Comparison of ENCODE assay signal across 19 cellular contexts in genomic region chr22:18081416-18081815, GRCh38. TPM values are rescaled to one million over a fixed set of nuclear protein-coding genes. Genes with fewer than 3 reads are reported as not detected.
DNase-seq lines count a peak whose midpoint lies in the region; ATAC-seq and TF ChIP-seq lines count a peak whose summit lies in the region.
"Had no signal": no experiment of that assay in that cellular context is flagged by ENCODE, and none has a peak within 500 bp of the region (broad histone marks: within the 10 kb centered on the region; RNA-seq: fewer than 3 reads in every experiment).

No MANE protein-coding gene starts in this region.

- no peaks in the 10 kb centered on the region for H3K9me3 Mint-ChIP-seq in activated CD4-positive, alpha-beta T cell treated with anti-CD3 and anti-CD28 coated beads, Interleukin-2, amount 10 ng/mL, durations not matched to agents 24 days and 14 days
- H3K9me3 Mint-ChIP-seq in activated naive CD8-positive, alpha-beta T cell (ENCODE audit: low read depth), result peaks cover 4% of the 10 kb centered on the region
- peaks cover 2% of the 10 kb centered on the region for H3K9me3 Mint-ChIP-seq in activated naive CD8-positive, alpha-beta T cell treated with anti-CD3 and anti-CD28 coated beads for 36 hours
- no peaks in the 10 kb centered on the region for H3K9me3 Mint-ChIP-seq in activated T-helper 17 cell treated with anti-CD3 and anti-CD28 coated beads, Interleukin-2, amount 50 U/mL, for 72 hours
- H3K9me3 Mint-ChIP-seq in nephron, result no peaks in the 10 kb centered on the region
- H3K9me3 Mint-ChIP-seq: CD8-positive, alpha-beta memory T cell had no signal

- peaks cover 39% of the 10 kb centered on the region for H3K4me1 Mint-ChIP-seq in activated CD4-positive, alpha-beta T cell treated with anti-CD3 and anti-CD28 coated beads, Interleukin-2, amount 10 ng/mL, durations not matched to agents 24 days and 14 days
- H3K4me1 Mint-ChIP-seq in activated naive CD8-positive, alpha-beta T cell (ENCODE audit: low read depth), result peaks cover 51% of the 10 kb centered on the region
- H3K4me1 Mint-ChIP-seq in activated naive CD8-positive, alpha-beta T cell treated with anti-CD3 and anti-CD28 coated beads for 36 hours, result peaks cover 43% of the 10 kb centered on the region
- peaks cover 36% of the 10 kb centered on the region for H3K4me1 Mint-ChIP-seq in activated T-helper 17 cell treated with anti-CD3 and anti-CD28 coated beads, Interleukin-2, amount 50 U/mL, for 72 hours
- peaks cover 31% of the 10 kb centered on the region for H3K4me1 Mint-ChIP-seq in nephron

- H3K4me3 Mint-ChIP-seq in activated CD4-positive, alpha-beta T cell treated with anti-CD3 and anti-CD28 coated beads, Interleukin-2, amount 10 ng/mL, durations not matched to agents 24 days and 14 days, result no peak overlapping the region
- H3K4me3 Mint-ChIP-seq in activated naive CD8-positive, alpha-beta T cell, result peak overlapping the region; percentile 14
- no peak overlapping the region for H3K4me3 Mint-ChIP-seq in activated naive CD8-positive, alpha-beta T cell treated with anti-CD3 and anti-CD28 coated beads for 36 hours
- peak overlapping the region; percentile 93 for H3K4me3 Mint-ChIP-seq in activated T-helper 17 cell treated with anti-CD3 and anti-CD28 coated beads, Interleukin-2, amount 50 U/mL, for 72 hours
- H3K4me3 Mint-ChIP-seq in nephron, result peak overlapping the region in 2 of 3 experiments; percentile 5 to 55

- H3K36me3 Mint-ChIP-seq in activated CD4-positive, alpha-beta T cell treated with anti-CD3 and anti-CD28 coated beads, Interleukin-2, amount 10 ng/mL, durations not matched to agents 24 days and 14 days (ENCODE audit: low read depth), result peaks cover 60% of the 10 kb centered on the region
- H3K36me3 Mint-ChIP-seq in activated naive CD8-positive, alpha-beta T cell, result peaks cover 10% of the 10 kb centered on the region
- H3K36me3 Mint-ChIP-seq in activated naive CD8-positive, alpha-beta T cell treated with anti-CD3 and anti-CD28 coated beads for 36 hours, result peaks cover 40% of the 10 kb centered on the region
- peaks cover 82% of the 10 kb centered on the region for H3K36me3 Mint-ChIP-seq in activated T-helper 17 cell treated with anti-CD3 and anti-CD28 coated beads, Interleukin-2, amount 50 U/mL, for 72 hours (ENCODE audit: low read depth)
- peaks cover 60% of the 10 kb centered on the region for H3K36me3 Mint-ChIP-seq in nephron (ENCODE audit: low read depth)

- peak overlapping the region; percentile 22 for H3K27ac Mint-ChIP-seq in activated CD4-positive, alpha-beta T cell treated with anti-CD3 and anti-CD28 coated beads, Interleukin-2, amount 10 ng/mL, durations not matched to agents 24 days and 14 days
- H3K27ac Mint-ChIP-seq in activated naive CD8-positive, alpha-beta T cell, result no peak overlapping the region
- no peak overlapping the region for H3K27ac Mint-ChIP-seq in activated naive CD8-positive, alpha-beta T cell treated with anti-CD3 and anti-CD28 coated beads for 36 hours
- H3K27ac Mint-ChIP-seq in activated T-helper 17 cell treated with anti-CD3 and anti-CD28 coated beads, Interleukin-2, amount 50 U/mL, for 72 hours, result peak overlapping the region; percentile 68
- H3K27ac Mint-ChIP-seq in nephron, result no peak overlapping the region

- no peak for ATAC-seq in activated T-helper 17 cell treated with anti-CD3 and anti-CD28 coated beads, Interleukin-2, amount 50 U/mL, for 72 hours (replicated peaks)
- ATAC-seq in left lobe of liver, result no peak

- no peaks in the 10 kb centered on the region for H3K27me3 Mint-ChIP-seq in activated CD4-positive, alpha-beta T cell treated with anti-CD3 and anti-CD28 coated beads, Interleukin-2, amount 10 ng/mL, durations not matched to agents 24 days and 14 days
- no peaks in the 10 kb centered on the region for H3K27me3 Mint-ChIP-seq in activated naive CD8-positive, alpha-beta T cell
- no peaks in the 10 kb centered on the region for H3K27me3 Mint-ChIP-seq in activated naive CD8-positive, alpha-beta T cell treated with anti-CD3 and anti-CD28 coated beads for 36 hours
- H3K27me3 Mint-ChIP-seq in activated T-helper 17 cell treated with anti-CD3 and anti-CD28 coated beads, Interleukin-2, amount 50 U/mL, for 72 hours, result no peaks in the 10 kb centered on the region
- H3K27me3 Mint-ChIP-seq in nephron (ENCODE audit: low read depth), result no peaks in the 10 kb centered on the region
- H3K27me3 Mint-ChIP-seq: CD8-positive, alpha-beta memory T cell had no signal

- intact Hi-C loops in activated CD4-positive, alpha-beta T cell treated with anti-CD3 and anti-CD28 coated beads, Interleukin-2, amount 10 ng/mL, durations not matched to agents 24 days and 14 days (cut with micrococcal nuclease), result no loop called here

- no peak for DNase-seq in activated CD4-positive, alpha-beta T cell treated with anti-CD3 and anti-CD28 coated beads, Interleukin-2, amount 10 ng/mL, durations not matched to agents 24 days and 14 days
- no peak for DNase-seq in activated CD4-positive, alpha-beta T cell treated with anti-CD3 and anti-CD28 coated beads for 1 hour
- DNase-seq in activated naive CD8-positive, alpha-beta T cell treated with anti-CD3 and anti-CD28 coated beads for 36 hours, result no peak
- DNase-seq in COLO829 (ENCODE audit: low spot score), result no peak
- DNase-seq in left lobe of liver (ENCODE audit: low spot score), result no peak
- DNase-seq: ACHN; CD8-positive, alpha-beta memory T cell; EL; GF-D8; IMR-90; NCI-H1105 treated with DMSO at 0.1 percent for 48 hours; NCI-H2029 treated with DMSO at 0.1 percent for 48 hours; NCI-H345; NCI-H524 treated with DMSO at 0.1 percent for 48 hours; NCI-H82; SJCRH30 had no signal

- TF ChIP-seq CTCF in nephron (IDR thresholded peaks at IDR 0.05; ENCODE audit: unreplicated experiment in 3 of 3), result no peak

RNA-seq across cellular contexts. Expression of gene PEX26, which starts 3.6 kb away (rescaled TPM):
- 53.5 and 54.0 TPM in 2 replicates for total RNA-seq in activated CD4-positive, alpha-beta T cell treated with anti-CD3 and anti-CD28 coated beads, Interleukin-2, amount 10 ng/mL, durations not matched to agents 24 days and 14 days
- 10 to 100 TPM; 65.5 to 67.2 TPM for total RNA-seq in activated naive CD8-positive, alpha-beta T cell treated with anti-CD3 and anti-CD28 coated beads for 36 hours
- 10 to 100 TPM; 53.4 to 70.5 TPM for total RNA-seq in activated T-helper 17 cell treated with anti-CD3 and anti-CD28 coated beads, Interleukin-2, amount 50 U/mL, for 72 hours
- total RNA-seq in left lobe of liver, result 26.2 TPM

RNA-seq across cellular contexts. Expression of gene TUBA8, which starts 29.2 kb away (rescaled TPM):
- total RNA-seq in activated CD4-positive, alpha-beta T cell treated with anti-CD3 and anti-CD28 coated beads, Interleukin-2, amount 10 ng/mL, durations not matched to agents 24 days and 14 days, result 1.2 and 1.7 TPM in 2 replicates
- total RNA-seq in activated naive CD8-positive, alpha-beta T cell treated with anti-CD3 and anti-CD28 coated beads for 36 hours, result 1 to 10 TPM; 1.2 to 1.5 TPM
- 1 to 10 TPM; 4.7 to 6.6 TPM for total RNA-seq in activated T-helper 17 cell treated with anti-CD3 and anti-CD28 coated beads, Interleukin-2, amount 50 U/mL, for 72 hours
- 2.3 TPM for total RNA-seq in left lobe of liver

RNA-seq across cellular contexts. Expression of gene MICAL3, which starts 57.1 kb away (rescaled TPM):
- 47.0 and 51.2 TPM in 2 replicates for total RNA-seq in activated CD4-positive, alpha-beta T cell treated with anti-CD3 and anti-CD28 coated beads, Interleukin-2, amount 10 ng/mL, durations not matched to agents 24 days and 14 days
- 10 to 100 TPM; 36.6 to 41.3 TPM for total RNA-seq in activated naive CD8-positive, alpha-beta T cell treated with anti-CD3 and anti-CD28 coated beads for 36 hours
- 10 to 100 TPM; 28.7 to 38.5 TPM for total RNA-seq in activated T-helper 17 cell treated with anti-CD3 and anti-CD28 coated beads, Interleukin-2, amount 50 U/mL, for 72 hours
- 75.3 TPM for total RNA-seq in left lobe of liver

Comparison
In these comparisons a context has a peak if more than half of its experiments do, and no peak if none do; other contexts are left out.
1. H3K4me3 Mint-ChIP-seq: peak in activated naive CD8-positive, alpha-beta T cell (single experiment), activated T-helper 17 cell treated with anti-CD3 and anti-CD28 coated beads, Interleukin-2, amount 50 U/mL, for 72 hours (single experiment) and nephron (2 of 3); none in activated CD4-positive, alpha-beta T cell treated with anti-CD3 and anti-CD28 coated beads, Interleukin-2, amount 10 ng/mL, durations not matched to agents 24 days and 14 days (single experiment) and activated naive CD8-positive, alpha-beta T cell treated with anti-CD3 and anti-CD28 coated beads for 36 hours (single experiment).
2. H3K27ac Mint-ChIP-seq: peak in activated CD4-positive, alpha-beta T cell treated with anti-CD3 and anti-CD28 coated beads, Interleukin-2, amount 10 ng/mL, durations not matched to agents 24 days and 14 days (single experiment) and activated T-helper 17 cell treated with anti-CD3 and anti-CD28 coated beads, Interleukin-2, amount 50 U/mL, for 72 hours (single experiment); none in activated naive CD8-positive, alpha-beta T cell (single experiment), activated naive CD8-positive, alpha-beta T cell treated with anti-CD3 and anti-CD28 coated beads for 36 hours (single experiment) and nephron (0 of 3).